ENCODE assay signal across 12 cellular contexts in the genomic region with DNA sequence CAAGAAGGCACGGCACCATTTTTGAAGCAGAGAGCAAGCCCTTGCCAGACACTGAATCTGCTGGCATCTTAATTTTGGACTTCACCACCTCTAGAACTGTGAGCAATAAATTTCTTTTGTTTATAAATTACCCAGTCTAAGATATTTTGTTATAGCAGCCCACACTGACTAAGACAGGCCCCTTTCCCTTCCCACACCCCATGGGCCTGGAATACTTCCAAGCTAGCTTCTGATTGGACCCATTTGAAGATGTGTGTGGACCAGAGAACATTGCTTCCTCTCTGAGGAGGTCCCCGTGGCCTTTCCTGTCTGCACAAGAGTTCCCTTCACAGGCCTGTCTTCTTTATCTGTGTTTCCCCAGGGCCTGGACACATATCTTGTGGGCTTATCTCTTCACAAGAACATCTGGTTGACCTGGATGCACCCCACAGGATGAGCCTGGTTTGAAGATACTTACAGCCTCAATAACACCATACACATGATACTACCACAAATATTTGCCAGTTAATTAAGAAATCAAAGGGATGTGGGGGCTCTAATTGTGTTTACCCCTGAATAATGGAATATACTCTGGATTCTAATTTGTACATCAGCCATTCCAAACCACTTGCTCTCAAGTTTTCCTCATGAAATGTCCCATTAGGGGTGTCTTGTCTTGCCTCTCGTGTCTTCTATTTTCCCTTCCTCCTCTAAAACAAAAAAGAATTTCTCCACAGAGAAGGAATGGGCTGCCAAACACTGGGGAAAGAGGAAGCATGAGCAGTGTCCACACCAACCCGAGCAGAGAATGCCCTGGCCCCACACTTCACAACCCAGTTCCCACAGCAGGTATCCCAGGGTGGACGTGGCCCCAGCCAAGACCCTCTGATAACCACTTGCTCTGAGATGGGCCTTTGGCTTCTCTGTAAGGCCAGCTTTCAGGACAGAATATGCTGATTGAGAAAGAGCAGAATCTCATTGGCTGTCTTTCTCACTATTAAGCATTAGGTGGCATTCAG. TPM values are rescaled to one million over a fixed set of nuclear protein-coding genes. Genes with fewer than 3 reads are reported as not detected.
DNase-seq lines count a peak whose midpoint lies in the region; ATAC-seq lines count a peak whose summit lies in the region.
"Had no signal": no experiment of that assay in that cellular context is flagged by ENCODE, and none has a peak within 500 bp of the region (broad histone marks: within the 10 kb centered on the region; RNA-seq: fewer than 3 reads in every experiment).

No MANE protein-coding gene starts in this region.

- H2BK120ac ChIP-seq in neuronal stem cell (ENCODE audit: low read depth, low read length) = no peak overlapping the region

- no peak overlapping the region for H3K4me2 ChIP-seq in neuronal stem cell (ENCODE audit: insufficient read depth, low read length, poor library complexity, severe bottlenecking)

- no peaks in the 10 kb centered on the region for H3K9me3 ChIP-seq in neuronal stem cell (replicated peaks in 1 of 2; ENCODE audit: control insufficient read depth in 2 of 2, insufficient read depth in 1 of 2, low read depth in 1 of 2, low read length in 2 of 2)

- no peak overlapping the region for H2AK5ac ChIP-seq in neuronal stem cell (ENCODE audit: low read depth, low read length)

- no peaks in the 10 kb centered on the region for H3K4me1 ChIP-seq in neuronal stem cell (ENCODE audit: control insufficient read depth in 2 of 2, insufficient read depth in 1 of 2, low read depth in 1 of 2, low read length in 2 of 2)

- H2BK15ac ChIP-seq in neuronal stem cell (ENCODE audit: low read length) = no peak overlapping the region

- ATAC-seq in central memory CD8-positive, alpha-beta T cell (replicated peaks; ENCODE audit: extremely low read depth, poor library complexity, severe bottlenecking) = no peak
- no peak for ATAC-seq in HG02938 (IDR thresholded peaks at IDR 0.05; ENCODE audit: unreplicated experiment)

- H3K4me3 ChIP-seq in neuronal stem cell (ENCODE audit: low read length in 2 of 2) = no peak overlapping the region
- H3K4me3 ChIP-seq: cardiac muscle cell had no signal

- H4K91ac ChIP-seq in neuronal stem cell (ENCODE audit: low read depth, low read length, poor library complexity) = no peak overlapping the region

- H4K8ac ChIP-seq in neuronal stem cell (ENCODE audit: low read depth, low read length) = no peak overlapping the region

- peak overlapping the region; percentile 73 for H3K23ac ChIP-seq in neuronal stem cell (ENCODE audit: low read depth, low read length, poor library complexity)

- H2AFZ ChIP-seq in neuronal stem cell (ENCODE audit: low read length) = no peak overlapping the region

- peak overlapping the region; percentile 92 for H3K27ac Mint-ChIP-seq in central memory CD8-positive, alpha-beta T cell (ENCODE audit: low read depth)

- peaks cover 9 to 41% of the 10 kb centered on the region in 2 donors for H3K36me3 ChIP-seq in neuronal stem cell (replicated peaks in 1 of 2; ENCODE audit: control insufficient read depth in 2 of 2, insufficient read depth in 2 of 2, low read length in 2 of 2)

- peaks cover 61% of the 10 kb centered on the region for H3K4me1 Mint-ChIP-seq in central memory CD8-positive, alpha-beta T cell

- no CpG with 5 or more reads among the region's 5 CpGs for WGBS in neuronal stem cell (ENCODE audit: extremely low coverage in 2 of 2, insufficient read length in 2 of 2, insufficient replicate concordance in 1 of 2), 2 donors

- H3K36me3 Mint-ChIP-seq in central memory CD8-positive, alpha-beta T cell (ENCODE audit: insufficient read depth) = peaks cover 19% of the 10 kb centered on the region

- H3K9me3 Mint-ChIP-seq in central memory CD8-positive, alpha-beta T cell = no peaks in the 10 kb centered on the region

- H3K9ac ChIP-seq in neuronal stem cell (ENCODE audit: low read depth, low read length, poor library complexity) = no peak overlapping the region

- H3K4me3 Mint-ChIP-seq in central memory CD8-positive, alpha-beta T cell = peak overlapping the region; percentile 61

- peak overlapping the region; percentile 47 for H3K14ac ChIP-seq in neuronal stem cell (ENCODE audit: low read length)

- no peaks in the 10 kb centered on the region for H3K79me1 ChIP-seq in neuronal stem cell (ENCODE audit: low read depth, low read length)

- H2BK5ac ChIP-seq in neuronal stem cell (ENCODE audit: low read length) = no peak overlapping the region

- H3K27ac ChIP-seq in neuronal stem cell (replicated peaks; ENCODE audit: low read length) = no peak overlapping the region
- H3K27ac ChIP-seq: cardiac muscle cell had no signal

- no peak overlapping the region for H3K4ac ChIP-seq in neuronal stem cell (ENCODE audit: low read length)

- no peak overlapping the region for H3K18ac ChIP-seq in neuronal stem cell (ENCODE audit: low read length)

- H3K27me3 Mint-ChIP-seq in central memory CD8-positive, alpha-beta T cell = no peaks in the 10 kb centered on the region

- H3K27me3 ChIP-seq in neuronal stem cell (ENCODE audit: control insufficient read depth in 3 of 3, insufficient read depth in 3 of 3, low read depth in 1 of 3, low read length in 3 of 3) = no peaks in the 10 kb centered on the region
- H3K27me3 ChIP-seq: cardiac muscle cell had no signal

- DNase-seq in GF-D8 (lab: John Stamatoyannopoulos, UW) (peak; percentile 81), SK-N-DZ (ENCODE audit: low spot score) (peak; percentile 60), neuronal stem cell (ENCODE audit: low spot score) (no peak), LoVo (ENCODE audit: low spot score) (no peak), NCI-H2029 (lab: John Stamatoyannopoulos, UW) (no peak)
- DNase-seq in central memory CD8-positive, alpha-beta T cell (ENCODE audit: low spot score in 2 of 2) = no peak
- DNase-seq: kidney glomerular epithelial cell, NCI-H2171, posterior cingulate gyrus, trophoblast cell had no signal

- H2BK12ac ChIP-seq in neuronal stem cell (ENCODE audit: low read length) = no peak overlapping the region

RNA-seq across cellular contexts. Expression of a gene that starts 42.5 kb away (rescaled TPM):
- 73.6 and 78.8 TPM in 2 replicates for polyA plus RNA-seq in SK-N-DZ (2014; cell fraction: cytosol; rRNA removed)
- 32.1 and 37.3 TPM in 2 replicates for polyA plus RNA-seq in SK-N-DZ (2014; cell fraction: nucleus; rRNA removed)
- polyA plus RNA-seq in neuronal stem cell (2013, experiment 1 of 2) = 28.9 TPM
- polyA plus RNA-seq in neuronal stem cell (2013, experiment 2 of 2) = 29.5 TPM

RNA-seq across cellular contexts. Expression of a gene that starts 42.5 kb away (rescaled TPM):
- polyA plus RNA-seq in SK-N-DZ (2014; cell fraction: cytosol; rRNA removed) = 0.29 and 1.5 TPM in 2 replicates
- polyA plus RNA-seq in SK-N-DZ (2014; cell fraction: nucleus; rRNA removed) = 0.50 and 1.2 TPM in 2 replicates
- polyA plus RNA-seq in neuronal stem cell (2013, experiment 1 of 2) = 0.84 TPM
- polyA plus RNA-seq in neuronal stem cell (2013, experiment 2 of 2) = 0.84 TPM

RNA-seq across cellular contexts. Expression of a gene that starts 59.4 kb away (rescaled TPM):
- 159 and 167 TPM in 2 replicates for polyA plus RNA-seq in SK-N-DZ (2014; cell fraction: cytosol; rRNA removed)
- polyA plus RNA-seq in SK-N-DZ (2014; cell fraction: nucleus; rRNA removed) = 53.6 and 60.6 TPM in 2 replicates
- polyA plus RNA-seq in neuronal stem cell (2013, experiment 1 of 2) = 116 TPM
- 119 TPM for polyA plus RNA-seq in neuronal stem cell (2013, experiment 2 of 2)

Comparison
In these comparisons a context has a peak if more than half of its experiments do, and no peak if none do; other contexts are left out.
1. DNase-seq: peak in GF-D8 (single experiment) and SK-N-DZ (single experiment); none in central memory CD8-positive, alpha-beta T cell (0 of 2), neuronal stem cell (single experiment), LoVo (single experiment) and NCI-H2029 (single experiment).